ENCODE assay signal across 1 cellular context in genomic region chr12:120218680-120219606, GRCh38.
TF ChIP-seq lines count a peak whose summit lies in the region.

No MANE protein-coding gene starts in this region.

TF ChIP-seq in HepG2, 621 proteins besides CTCF, POLR2A, EP300 and RAD21 (continued from another document and continues in another):
- TF ChIP-seq CERS6 (CRISPR knock-in tag; IDR thresholded peaks at IDR 0.05): no peak
- TF ChIP-seq ZNF3 (CRISPR knock-in tag; IDR thresholded peaks at IDR 0.05): peak; percentile 29; the same call in 1 of the 2 replicates
- TF ChIP-seq TAF15 (IDR thresholded peaks at IDR 0.05; ENCODE audit: low read depth, low read length, poor library complexity, severe bottlenecking): no peak
- TF ChIP-seq, protein P1, sequence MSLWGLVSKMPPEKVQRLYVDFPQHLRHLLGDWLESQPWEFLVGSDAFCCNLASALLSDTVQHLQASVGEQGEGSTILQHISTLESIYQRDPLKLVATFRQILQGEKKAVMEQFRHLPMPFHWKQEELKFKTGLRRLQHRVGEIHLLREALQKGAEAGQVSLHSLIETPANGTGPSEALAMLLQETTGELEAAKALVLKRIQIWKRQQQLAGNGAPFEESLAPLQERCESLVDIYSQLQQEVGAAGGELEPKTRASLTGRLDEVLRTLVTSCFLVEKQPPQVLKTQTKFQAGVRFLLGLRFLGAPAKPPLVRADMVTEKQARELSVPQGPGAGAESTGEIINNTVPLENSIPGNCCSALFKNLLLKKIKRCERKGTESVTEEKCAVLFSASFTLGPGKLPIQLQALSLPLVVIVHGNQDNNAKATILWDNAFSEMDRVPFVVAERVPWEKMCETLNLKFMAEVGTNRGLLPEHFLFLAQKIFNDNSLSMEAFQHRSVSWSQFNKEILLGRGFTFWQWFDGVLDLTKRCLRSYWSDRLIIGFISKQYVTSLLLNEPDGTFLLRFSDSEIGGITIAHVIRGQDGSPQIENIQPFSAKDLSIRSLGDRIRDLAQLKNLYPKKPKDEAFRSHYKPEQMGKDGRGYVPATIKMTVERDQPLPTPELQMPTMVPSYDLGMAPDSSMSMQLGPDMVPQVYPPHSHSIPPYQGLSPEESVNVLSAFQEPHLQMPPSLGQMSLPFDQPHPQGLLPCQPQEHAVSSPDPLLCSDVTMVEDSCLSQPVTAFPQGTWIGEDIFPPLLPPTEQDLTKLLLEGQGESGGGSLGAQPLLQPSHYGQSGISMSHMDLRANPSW (CRISPR knock-in tag; IDR thresholded peaks at IDR 0.05; ENCODE audit: borderline replicate concordance): no peak
- no peak for TF ChIP-seq ZBTB3 (CRISPR knock-in tag; IDR thresholded peaks at IDR 0.05; ENCODE audit: borderline replicate concordance, low read depth)
- TF ChIP-seq SALL2 (CRISPR knock-in tag; IDR thresholded peaks at IDR 0.05): no peak
- TF ChIP-seq MED1 (CRISPR knock-in tag; IDR thresholded peaks at IDR 0.05): no peak
- TF ChIP-seq CHD4 (IDR thresholded peaks at IDR 0.05; ENCODE audit: borderline replicate concordance, low read length): peak; percentile 99; the same call in 1 of the 2 replicates
- TF ChIP-seq KAT8 (CRISPR knock-in tag; IDR thresholded peaks at IDR 0.05): no peak
- TF ChIP-seq STAG1 (CRISPR knock-in tag; IDR thresholded peaks at IDR 0.05): no peak
- TF ChIP-seq, protein P2, sequence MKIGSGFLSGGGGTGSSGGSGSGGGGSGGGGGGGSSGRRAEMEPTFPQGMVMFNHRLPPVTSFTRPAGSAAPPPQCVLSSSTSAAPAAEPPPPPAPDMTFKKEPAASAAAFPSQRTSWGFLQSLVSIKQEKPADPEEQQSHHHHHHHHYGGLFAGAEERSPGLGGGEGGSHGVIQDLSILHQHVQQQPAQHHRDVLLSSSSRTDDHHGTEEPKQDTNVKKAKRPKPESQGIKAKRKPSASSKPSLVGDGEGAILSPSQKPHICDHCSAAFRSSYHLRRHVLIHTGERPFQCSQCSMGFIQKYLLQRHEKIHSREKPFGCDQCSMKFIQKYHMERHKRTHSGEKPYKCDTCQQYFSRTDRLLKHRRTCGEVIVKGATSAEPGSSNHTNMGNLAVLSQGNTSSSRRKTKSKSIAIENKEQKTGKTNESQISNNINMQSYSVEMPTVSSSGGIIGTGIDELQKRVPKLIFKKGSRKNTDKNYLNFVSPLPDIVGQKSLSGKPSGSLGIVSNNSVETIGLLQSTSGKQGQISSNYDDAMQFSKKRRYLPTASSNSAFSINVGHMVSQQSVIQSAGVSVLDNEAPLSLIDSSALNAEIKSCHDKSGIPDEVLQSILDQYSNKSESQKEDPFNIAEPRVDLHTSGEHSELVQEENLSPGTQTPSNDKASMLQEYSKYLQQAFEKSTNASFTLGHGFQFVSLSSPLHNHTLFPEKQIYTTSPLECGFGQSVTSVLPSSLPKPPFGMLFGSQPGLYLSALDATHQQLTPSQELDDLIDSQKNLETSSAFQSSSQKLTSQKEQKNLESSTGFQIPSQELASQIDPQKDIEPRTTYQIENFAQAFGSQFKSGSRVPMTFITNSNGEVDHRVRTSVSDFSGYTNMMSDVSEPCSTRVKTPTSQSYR (CRISPR knock-in tag; IDR thresholded peaks at IDR 0.05; ENCODE audit: borderline replicate concordance): peak; percentile 66; the same call in 1 of the 2 replicates
- peak; percentile 38; the same call in 1 of the 2 replicates for TF ChIP-seq FOSL2 (CRISPR knock-in tag; IDR thresholded peaks at IDR 0.05)
- TF ChIP-seq GLMP (CRISPR knock-in tag; IDR thresholded peaks at IDR 0.05; ENCODE audit: borderline replicate concordance): no peak
- no peak for TF ChIP-seq ZSCAN31 (CRISPR knock-in tag; IDR thresholded peaks at IDR 0.05; ENCODE audit: low read depth)
- TF ChIP-seq ZNF614 (CRISPR knock-in tag; IDR thresholded peaks at IDR 0.05; ENCODE audit: borderline replicate concordance): no peak
- TF ChIP-seq, protein P3, sequence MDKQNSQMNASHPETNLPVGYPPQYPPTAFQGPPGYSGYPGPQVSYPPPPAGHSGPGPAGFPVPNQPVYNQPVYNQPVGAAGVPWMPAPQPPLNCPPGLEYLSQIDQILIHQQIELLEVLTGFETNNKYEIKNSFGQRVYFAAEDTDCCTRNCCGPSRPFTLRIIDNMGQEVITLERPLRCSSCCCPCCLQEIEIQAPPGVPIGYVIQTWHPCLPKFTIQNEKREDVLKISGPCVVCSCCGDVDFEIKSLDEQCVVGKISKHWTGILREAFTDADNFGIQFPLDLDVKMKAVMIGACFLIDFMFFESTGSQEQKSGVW (CRISPR knock-in tag; IDR thresholded peaks at IDR 0.05; ENCODE audit: borderline replicate concordance): no peak
- TF ChIP-seq ZNF569 (CRISPR knock-in tag; IDR thresholded peaks at IDR 0.05; ENCODE audit: borderline replicate concordance): no peak
- TF ChIP-seq ZNF350 (CRISPR knock-in tag; IDR thresholded peaks at IDR 0.05; ENCODE audit: borderline replicate concordance, low read depth): no peak
- no peak for TF ChIP-seq U2AF1 (optimal IDR thresholded peaks at IDR 0.05; ENCODE audit: low read depth, low read length)
- 0 out of 2 replicates have a peak, but pooled peaks have one; percentile 41 for TF ChIP-seq ZNF160 (CRISPR knock-in tag; IDR thresholded peaks at IDR 0.05)
- TF ChIP-seq, protein P4, sequence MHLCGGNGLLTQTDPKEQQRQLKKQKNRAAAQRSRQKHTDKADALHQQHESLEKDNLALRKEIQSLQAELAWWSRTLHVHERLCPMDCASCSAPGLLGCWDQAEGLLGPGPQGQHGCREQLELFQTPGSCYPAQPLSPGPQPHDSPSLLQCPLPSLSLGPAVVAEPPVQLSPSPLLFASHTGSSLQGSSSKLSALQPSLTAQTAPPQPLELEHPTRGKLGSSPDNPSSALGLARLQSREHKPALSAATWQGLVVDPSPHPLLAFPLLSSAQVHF (CRISPR knock-in tag; IDR thresholded peaks at IDR 0.05): no peak
- TF ChIP-seq, protein P5, sequence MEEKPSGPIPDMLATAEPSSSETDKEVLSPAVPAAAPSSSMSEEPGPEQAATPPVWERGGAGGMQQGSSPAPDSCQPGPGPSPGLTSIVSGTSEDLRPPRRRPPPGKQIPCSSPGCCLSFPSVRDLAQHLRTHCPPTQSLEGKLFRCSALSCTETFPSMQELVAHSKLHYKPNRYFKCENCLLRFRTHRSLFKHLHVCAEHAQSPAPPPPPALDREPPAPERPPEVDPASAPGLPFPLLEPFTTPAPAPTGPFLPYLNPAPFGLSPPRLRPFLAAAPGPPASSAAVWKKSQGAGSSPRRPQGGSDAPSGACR (CRISPR knock-in tag; IDR thresholded peaks at IDR 0.05): no peak
- no peak for TF ChIP-seq PAX8 (CRISPR knock-in tag; IDR thresholded peaks at IDR 0.05; ENCODE audit: borderline replicate concordance)
- TF ChIP-seq ZNF788 (CRISPR knock-in tag; IDR thresholded peaks at IDR 0.05; ENCODE audit: borderline replicate concordance): no peak
- TF ChIP-seq PAWR (CRISPR knock-in tag; IDR thresholded peaks at IDR 0.05; ENCODE audit: borderline replicate concordance): no peak
- TF ChIP-seq, protein P6, sequence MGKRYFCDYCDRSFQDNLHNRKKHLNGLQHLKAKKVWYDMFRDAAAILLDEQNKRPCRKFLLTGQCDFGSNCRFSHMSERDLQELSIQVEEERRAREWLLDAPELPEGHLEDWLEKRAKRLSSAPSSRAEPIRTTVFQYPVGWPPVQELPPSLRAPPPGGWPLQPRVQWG (CRISPR knock-in tag; IDR thresholded peaks at IDR 0.05; ENCODE audit: borderline replicate concordance, low read depth): no peak
- peak; percentile 39; the same call in 1 of the 2 replicates for TF ChIP-seq CEBPB (IDR thresholded peaks at IDR 0.05; ENCODE audit: borderline replicate concordance, low read depth, low read length)
- no peak for TF ChIP-seq HMGA1 (CRISPR knock-in tag; conservative IDR thresholded peaks at IDR 0.05)
- TF ChIP-seq ZBTB25 (CRISPR knock-in tag; IDR thresholded peaks at IDR 0.05): no peak
- TF ChIP-seq ZNF746 (CRISPR knock-in tag; IDR thresholded peaks at IDR 0.05): no peak
- no peak for TF ChIP-seq CREB1 (IDR thresholded peaks at IDR 0.05)
- TF ChIP-seq CREB1 (CRISPR knock-in tag; IDR thresholded peaks at IDR 0.05): no peak
- TF ChIP-seq ZNF790 (CRISPR knock-in tag; IDR thresholded peaks at IDR 0.05; ENCODE audit: borderline replicate concordance): no peak
- 0 out of 2 replicates have a peak, but pooled peaks have one; percentile 62 for TF ChIP-seq CHCHD3 (CRISPR knock-in tag; IDR thresholded peaks at IDR 0.05)
- no peak for TF ChIP-seq NR2F2 (IDR thresholded peaks at IDR 0.05; ENCODE audit: borderline replicate concordance, low read depth)
- TF ChIP-seq ZUFSP (CRISPR knock-in tag; IDR thresholded peaks at IDR 0.05; ENCODE audit: borderline replicate concordance): no peak
- peak; percentile 44; the same call in 1 of the 2 replicates for TF ChIP-seq MAX (IDR thresholded peaks at IDR 0.05)
- TF ChIP-seq CCAR2 (optimal IDR thresholded peaks at IDR 0.05; ENCODE audit: low read depth, low read length): no peak
- peak; percentile 44 for TF ChIP-seq TEAD3 (CRISPR knock-in tag; optimal IDR thresholded peaks at IDR 0.05; ENCODE audit: borderline replicate concordance)
- TF ChIP-seq SAFB2 (CRISPR knock-in tag; IDR thresholded peaks at IDR 0.05; ENCODE audit: borderline replicate concordance, low read depth): no peak
- no peak for TF ChIP-seq ZNF431 (CRISPR knock-in tag; IDR thresholded peaks at IDR 0.05; ENCODE audit: borderline replicate concordance, low read depth)
- peak; percentile 95 for TF ChIP-seq KDM1A (CRISPR knock-in tag; IDR thresholded peaks at IDR 0.05)
- TF ChIP-seq, protein P7, sequence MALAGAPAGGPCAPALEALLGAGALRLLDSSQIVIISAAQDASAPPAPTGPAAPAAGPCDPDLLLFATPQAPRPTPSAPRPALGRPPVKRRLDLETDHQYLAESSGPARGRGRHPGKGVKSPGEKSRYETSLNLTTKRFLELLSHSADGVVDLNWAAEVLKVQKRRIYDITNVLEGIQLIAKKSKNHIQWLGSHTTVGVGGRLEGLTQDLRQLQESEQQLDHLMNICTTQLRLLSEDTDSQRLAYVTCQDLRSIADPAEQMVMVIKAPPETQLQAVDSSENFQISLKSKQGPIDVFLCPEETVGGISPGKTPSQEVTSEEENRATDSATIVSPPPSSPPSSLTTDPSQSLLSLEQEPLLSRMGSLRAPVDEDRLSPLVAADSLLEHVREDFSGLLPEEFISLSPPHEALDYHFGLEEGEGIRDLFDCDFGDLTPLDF (CRISPR knock-in tag; IDR thresholded peaks at IDR 0.05): no peak
- TF ChIP-seq HOXA5 (CRISPR knock-in tag; IDR thresholded peaks at IDR 0.05): no peak
- TF ChIP-seq, protein P8, sequence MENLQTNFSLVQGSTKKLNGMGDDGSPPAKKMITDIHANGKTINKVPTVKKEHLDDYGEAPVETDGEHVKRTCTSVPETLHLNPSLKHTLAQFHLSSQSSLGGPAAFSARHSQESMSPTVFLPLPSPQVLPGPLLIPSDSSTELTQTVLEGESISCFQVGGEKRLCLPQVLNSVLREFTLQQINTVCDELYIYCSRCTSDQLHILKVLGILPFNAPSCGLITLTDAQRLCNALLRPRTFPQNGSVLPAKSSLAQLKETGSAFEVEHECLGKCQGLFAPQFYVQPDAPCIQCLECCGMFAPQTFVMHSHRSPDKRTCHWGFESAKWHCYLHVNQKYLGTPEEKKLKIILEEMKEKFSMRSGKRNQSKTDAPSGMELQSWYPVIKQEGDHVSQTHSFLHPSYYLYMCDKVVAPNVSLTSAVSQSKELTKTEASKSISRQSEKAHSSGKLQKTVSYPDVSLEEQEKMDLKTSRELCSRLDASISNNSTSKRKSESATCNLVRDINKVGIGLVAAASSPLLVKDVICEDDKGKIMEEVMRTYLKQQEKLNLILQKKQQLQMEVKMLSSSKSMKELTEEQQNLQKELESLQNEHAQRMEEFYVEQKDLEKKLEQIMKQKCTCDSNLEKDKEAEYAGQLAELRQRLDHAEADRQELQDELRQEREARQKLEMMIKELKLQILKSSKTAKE (CRISPR knock-in tag; IDR thresholded peaks at IDR 0.05; ENCODE audit: borderline replicate concordance): no peak
- TF ChIP-seq KLF12 (CRISPR knock-in tag; IDR thresholded peaks at IDR 0.05; ENCODE audit: borderline replicate concordance): no peak
- TF ChIP-seq CBFB (CRISPR knock-in tag; IDR thresholded peaks at IDR 0.05): peak; percentile 36; the same call in 1 of the 2 replicates
- no peak for TF ChIP-seq MEIS1 (CRISPR knock-in tag; IDR thresholded peaks at IDR 0.05; ENCODE audit: borderline replicate concordance)
